In genomic region chr14:94180655-94181271, GRCh38 we compare ENCODE assay signal across 8 cellular contexts. TPM values are rescaled to one million over a fixed set of nuclear protein-coding genes. Genes with fewer than 3 reads are reported as not detected.
A peak's percentile ranks its signal among the peaks of the same experiment; 100 is the strongest.
DNase-seq lines count a peak whose midpoint lies in the region; ATAC-seq and TF ChIP-seq lines count a peak whose summit lies in the region.

No MANE protein-coding gene starts in this region.

- H3K27me3 Mint-ChIP-seq in Caco-2 (ENCODE audit: insufficient read depth, unreplicated experiment), result peaks cover 25% of the 10 kb centered on the region

- H4K20me1 ChIP-seq in PC-3 (ENCODE audit: low read length), result peaks cover 7% of the 10 kb centered on the region; the same call in 1 of the 2 replicates

- no peaks in the 10 kb centered on the region for H3K36me3 Mint-ChIP-seq in Caco-2 (ENCODE audit: insufficient read depth, unreplicated experiment)

- no peaks in the 10 kb centered on the region for H3K79me2 ChIP-seq in PC-3 (ENCODE audit: low read length)

- H3K9ac ChIP-seq in PC-3 (ENCODE audit: low read length), result no peak overlapping the region

- H3K27me3 ChIP-seq in Caco-2 (replicated peaks; ENCODE audit: control insufficient read depth, insufficient read depth, low read length), result no peaks in the 10 kb centered on the region
- H3K27me3 ChIP-seq in PC-3 (ENCODE audit: low read length), result peaks cover 39% of the 10 kb centered on the region
- peaks cover 22 to 62% of the 10 kb centered on the region in 2 donors for H3K27me3 ChIP-seq in left lung
- no peaks in the 10 kb centered on the region for H3K27me3 ChIP-seq in vagina

- H2AFZ ChIP-seq in PC-3 (ENCODE audit: low read length), result no peak overlapping the region

- H3K27ac ChIP-seq in PC-3 (ENCODE audit: low read length), result no peak overlapping the region
- H3K27ac ChIP-seq in left lung, result no peak overlapping the region
- no peak overlapping the region for H3K27ac ChIP-seq in vagina

- H3K4me3 ChIP-seq in Caco-2 (ENCODE audit: low read depth, low read length) (no peak overlapping the region), PC-3 (ENCODE audit: low read length) (no peak overlapping the region), left lung (no peak overlapping the region), vagina (no peak overlapping the region)

- no peaks in the 10 kb centered on the region for H3K4me1 Mint-ChIP-seq in Caco-2 (ENCODE audit: low read depth, unreplicated experiment)

- TF ChIP-seq POLR2A in vagina (IDR thresholded peaks at IDR 0.05), result no peak

- BruUV-seq in Caco-2 (replicated peaks; lab: Mats Ljungman, UMichigan) (no TSS peak), PC-3 (replicated peaks; lab: Mats Ljungman, UMichigan) (no TSS peak)

- POLR2A ChIA-PET in Caco-2 (lab: Charles Lee) (no interaction called here), PC-3 (lab: Charles Lee; ENCODE audit: unreplicated experiment) (no interaction called here)

- peak overlapping the region; percentile 11; the same call in 1 of the 2 replicates for H3K4me2 ChIP-seq in PC-3 (ENCODE audit: low read length)

- H3K36me3 ChIP-seq in Caco-2 (ENCODE audit: control insufficient read depth, insufficient read depth, low read length) (no peaks in the 10 kb centered on the region), PC-3 (ENCODE audit: low read depth, low read length) (no peaks in the 10 kb centered on the region), left lung (no peaks in the 10 kb centered on the region), vagina (no peaks in the 10 kb centered on the region)

- H3F3A ChIP-seq in PC-3 (ENCODE audit: low read length, unreplicated experiment), result no peaks in the 10 kb centered on the region

- H3K4me3 Mint-ChIP-seq in Caco-2 (ENCODE audit: unreplicated experiment), result no peak overlapping the region

- H3K27ac Mint-ChIP-seq in Caco-2 (ENCODE audit: unreplicated experiment), result no peak overlapping the region

- intact Hi-C loops in Caco-2 (cut with micrococcal nuclease; ENCODE audit: unreplicated experiment) (loop anchor here (1.0 to 5.0 kb wide), 3 partner anchors 48 to 144 kb away; no protein-coding TSS in a partner anchor), PC-3 (cut with micrococcal nuclease) (loop anchor here (2.0 to 5.0 kb wide), 2 partner anchors 44 to 523 kb away; no protein-coding TSS in a partner anchor), left lung (cut with DNase I) (no loop called here), vagina (cut with DNase I) (no loop called here)

- H3K9me3 Mint-ChIP-seq in Caco-2 (ENCODE audit: unreplicated experiment), result no peaks in the 10 kb centered on the region

- H3K9me3 ChIP-seq in Caco-2, result no peaks in the 10 kb centered on the region
- no peaks in the 10 kb centered on the region for H3K9me3 ChIP-seq in PC-3 (ENCODE audit: low read length)
- no peaks in the 10 kb centered on the region for H3K9me3 ChIP-seq in left lung
- H3K9me3 ChIP-seq in vagina, result no peaks in the 10 kb centered on the region

- H3K9me2 ChIP-seq in PC-3 (replicated peaks; ENCODE audit: low read length), result no peaks in the 10 kb centered on the region

- no peaks in the 10 kb centered on the region for H3K4me1 ChIP-seq in Caco-2
- H3K4me1 ChIP-seq in PC-3 (ENCODE audit: insufficient read depth, low read length), result no peaks in the 10 kb centered on the region
- H3K4me1 ChIP-seq in left lung, result peaks cover 0 to 8% of the 10 kb centered on the region in 2 donors
- H3K4me1 ChIP-seq in vagina, result peaks cover 4% of the 10 kb centered on the region

- CTCF ChIA-PET in Caco-2 (lab: Charles Lee), result interaction anchor here (0.6 to 0.9 kb wide), 7 partner anchors 49 to 393 kb away, joined by 3 to 4 read pairs (median 3); partner anchors contain the start of gene OTUB2
- CTCF ChIA-PET in PC-3 (lab: Charles Lee), result interaction anchor here (0.6 kb wide), 1 partner anchor 243 kb away, joined by 5 read pairs; no protein-coding TSS in a partner anchor

- peak; percentile 22 to 59 for TF ChIP-seq CTCF in Caco-2 (IDR thresholded peaks at IDR 0.05; ENCODE audit: insufficient read depth in 1 of 2, low read depth in 1 of 2, low read length in 1 of 2, severe bottlenecking in 1 of 2, unreplicated experiment in 1 of 2)
- TF ChIP-seq CTCF in PC-3 (conservative IDR thresholded peaks at IDR 0.05; ENCODE audit: low read depth, low read length), result peak; percentile 73
- TF ChIP-seq CTCF in left lung (IDR thresholded peaks at IDR 0.05), result peak; percentile 43 to 56
- TF ChIP-seq CTCF in vagina (IDR thresholded peaks at IDR 0.05), result peak in 2 of 3 experiments; percentile 32 to 49

- ATAC-seq in GM18519 (IDR thresholded peaks at IDR 0.05; ENCODE audit: low FRiP score, unreplicated experiment), result peak; percentile 62
- ATAC-seq in HG03558 (IDR thresholded peaks at IDR 0.05; ENCODE audit: extremely low read depth, unreplicated experiment), result peak; percentile 64
- ATAC-seq in PC-3, result no peak
- peak; percentile 91 for ATAC-seq in left lung
- no peak for ATAC-seq in HG03139 (IDR thresholded peaks at IDR 0.05; ENCODE audit: unreplicated experiment)

- DNase-seq in Caco-2 (peak in 1 of 2 experiments; percentile 30), PC-3 (peak; percentile 58), cerebellar cortex (ENCODE audit: low spot score) (peak; percentile 58), left lung (no peak), vagina (ENCODE audit: extremely low spot score in 2 of 2) (no peak)

RNA-seq across cellular contexts. Expression of gene PPP4R4, which starts 6.6 kb away (rescaled TPM):
- 0.20 and 0.21 TPM in 2 replicates for total RNA-seq in Caco-2 (2022)
- total RNA-seq in PC-3 (2014; rRNA removed), result 0.11 TPM in 1 of 2 replicates, not detected in the other
- total RNA-seq in left lung, result 1 to 10 TPM in 1 of 2 donors, under 1 TPM in 1; 0.52 to 3.7 TPM
- total RNA-seq in vagina, result 6.1 TPM

RNA-seq across cellular contexts. Expression of gene IFI27L2, which starts 51.4 kb away (rescaled TPM):
- 3.4 and 4.7 TPM in 2 replicates for total RNA-seq in Caco-2 (2022)
- total RNA-seq in PC-3 (2014; rRNA removed), result 29.3 and 42.7 TPM in 2 replicates
- total RNA-seq in left lung, result 10 to 100 TPM; 37.9 to 59.3 TPM
- total RNA-seq in vagina, result 171 TPM

Comparison
In these comparisons a context has a peak if more than half of its experiments do, and no peak if none do; other contexts are left out.
1. DNase-seq: peak in PC-3 (single experiment) and cerebellar cortex (single experiment); none in left lung (0 of 2) and vagina (0 of 2).
2. ATAC-seq: peak in GM18519 (single experiment), HG03558 (single experiment) and left lung (single experiment); none in PC-3 (single experiment) and HG03139 (single experiment).
3. intact Hi-C loops: an anchor here in Caco-2 (1.0 to 5.0 kb wide) and PC-3 (2.0 to 5.0 kb wide); none called in left lung and vagina.
4. Peak in every context shown above with its lines, with median percentiles within 50 percentile points of each other: CTCF ChIP-seq.